ENCODE assay signal across 1 cellular context in the genomic region with DNA sequence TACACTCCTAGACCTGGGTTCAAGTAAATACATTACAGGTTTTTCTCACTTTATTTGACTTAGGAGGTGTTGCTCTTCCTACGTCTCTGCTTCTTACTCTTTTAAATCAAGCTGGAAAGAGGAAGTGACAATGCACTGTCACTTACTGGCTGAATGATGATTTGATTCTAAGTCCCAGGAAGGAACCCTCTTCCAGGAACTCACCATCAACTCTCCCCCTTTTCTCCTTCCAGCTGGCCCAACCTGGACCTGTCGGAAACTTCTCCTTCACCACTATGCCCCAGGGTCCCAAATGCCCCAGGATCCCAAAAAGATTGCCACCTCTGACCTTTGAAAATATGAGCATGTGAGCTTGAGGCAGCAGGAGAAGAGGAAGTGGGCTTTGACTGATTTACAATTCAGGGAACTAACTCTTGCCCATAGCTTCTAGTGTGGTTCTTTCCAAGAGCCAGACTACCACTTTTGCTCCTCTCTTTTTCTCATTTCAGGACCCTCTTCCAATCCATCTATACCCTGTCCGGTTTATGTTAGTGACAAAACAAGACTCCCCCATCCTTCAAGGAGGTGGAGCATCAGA.
TF ChIP-seq lines count a peak whose summit lies in the region.

No MANE protein-coding gene starts in this region.

TF ChIP-seq in GM23338, 12 proteins besides CTCF, POLR2A, EP300 and RAD21:
- TF ChIP-seq, protein P1, sequence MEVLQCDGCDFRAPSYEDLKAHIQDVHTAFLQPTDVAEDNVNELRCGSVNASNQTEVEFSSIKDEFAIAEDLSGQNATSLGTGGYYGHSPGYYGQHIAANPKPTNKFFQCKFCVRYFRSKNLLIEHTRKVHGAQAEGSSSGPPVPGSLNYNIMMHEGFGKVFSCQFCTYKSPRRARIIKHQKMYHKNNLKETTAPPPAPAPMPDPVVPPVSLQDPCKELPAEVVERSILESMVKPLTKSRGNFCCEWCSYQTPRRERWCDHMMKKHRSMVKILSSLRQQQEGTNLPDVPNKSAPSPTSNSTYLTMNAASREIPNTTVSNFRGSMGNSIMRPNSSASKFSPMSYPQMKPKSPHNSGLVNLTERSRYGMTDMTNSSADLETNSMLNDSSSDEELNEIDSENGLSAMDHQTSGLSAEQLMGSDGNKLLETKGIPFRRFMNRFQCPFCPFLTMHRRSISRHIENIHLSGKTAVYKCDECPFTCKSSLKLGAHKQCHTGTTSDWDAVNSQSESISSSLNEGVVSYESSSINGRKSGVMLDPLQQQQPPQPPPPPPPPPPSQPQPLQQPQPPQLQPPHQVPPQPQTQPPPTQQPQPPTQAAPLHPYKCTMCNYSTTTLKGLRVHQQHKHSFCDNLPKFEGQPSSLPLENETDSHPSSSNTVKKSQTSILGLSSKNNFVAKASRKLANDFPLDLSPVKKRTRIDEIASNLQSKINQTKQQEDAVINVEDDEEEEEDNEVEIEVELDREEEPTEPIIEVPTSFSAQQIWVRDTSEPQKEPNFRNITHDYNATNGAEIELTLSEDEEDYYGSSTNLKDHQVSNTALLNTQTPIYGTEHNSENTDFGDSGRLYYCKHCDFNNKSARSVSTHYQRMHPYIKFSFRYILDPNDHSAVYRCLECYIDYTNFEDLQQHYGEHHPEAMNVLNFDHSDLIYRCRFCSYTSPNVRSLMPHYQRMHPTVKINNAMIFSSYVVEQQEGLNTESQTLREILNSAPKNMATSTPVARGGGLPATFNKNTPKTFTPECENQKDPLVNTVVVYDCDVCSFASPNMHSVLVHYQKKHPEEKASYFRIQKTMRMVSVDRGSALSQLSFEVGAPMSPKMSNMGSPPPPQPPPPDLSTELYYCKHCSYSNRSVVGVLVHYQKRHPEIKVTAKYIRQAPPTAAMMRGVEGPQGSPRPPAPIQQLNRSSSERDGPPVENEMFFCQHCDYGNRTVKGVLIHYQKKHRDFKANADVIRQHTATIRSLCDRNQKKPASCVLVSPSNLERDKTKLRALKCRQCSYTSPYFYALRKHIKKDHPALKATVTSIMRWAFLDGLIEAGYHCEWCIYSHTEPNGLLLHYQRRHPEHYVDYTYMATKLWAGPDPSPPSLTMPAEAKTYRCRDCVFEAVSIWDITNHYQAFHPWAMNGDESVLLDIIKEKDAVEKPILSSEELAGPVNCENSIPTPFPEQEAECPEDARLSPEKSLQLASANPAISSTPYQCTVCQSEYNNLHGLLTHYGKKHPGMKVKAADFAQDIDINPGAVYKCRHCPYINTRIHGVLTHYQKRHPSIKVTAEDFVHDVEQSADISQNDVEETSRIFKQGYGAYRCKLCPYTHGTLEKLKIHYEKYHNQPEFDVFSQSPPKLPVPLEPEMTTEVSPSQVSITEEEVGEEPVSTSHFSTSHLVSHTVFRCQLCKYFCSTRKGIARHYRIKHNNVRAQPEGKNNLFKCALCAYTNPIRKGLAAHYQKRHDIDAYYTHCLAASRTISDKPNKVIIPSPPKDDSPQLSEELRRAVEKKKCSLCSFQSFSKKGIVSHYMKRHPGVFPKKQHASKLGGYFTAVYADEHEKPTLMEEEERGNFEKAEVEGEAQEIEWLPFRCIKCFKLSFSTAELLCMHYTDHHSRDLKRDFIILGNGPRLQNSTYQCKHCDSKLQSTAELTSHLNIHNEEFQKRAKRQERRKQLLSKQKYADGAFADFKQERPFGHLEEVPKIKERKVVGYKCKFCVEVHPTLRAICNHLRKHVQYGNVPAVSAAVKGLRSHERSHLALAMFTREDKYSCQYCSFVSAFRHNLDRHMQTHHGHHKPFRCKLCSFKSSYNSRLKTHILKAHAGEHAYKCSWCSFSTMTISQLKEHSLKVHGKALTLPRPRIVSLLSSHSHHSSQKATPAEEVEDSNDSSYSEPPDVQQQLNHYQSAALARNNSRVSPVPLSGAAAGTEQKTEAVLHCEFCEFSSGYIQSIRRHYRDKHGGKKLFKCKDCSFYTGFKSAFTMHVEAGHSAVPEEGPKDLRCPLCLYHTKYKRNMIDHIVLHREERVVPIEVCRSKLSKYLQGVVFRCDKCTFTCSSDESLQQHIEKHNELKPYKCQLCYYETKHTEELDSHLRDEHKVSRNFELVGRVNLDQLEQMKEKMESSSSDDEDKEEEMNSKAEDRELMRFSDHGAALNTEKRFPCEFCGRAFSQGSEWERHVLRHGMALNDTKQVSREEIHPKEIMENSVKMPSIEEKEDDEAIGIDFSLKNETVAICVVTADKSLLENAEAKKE (CRISPR knock-in tag; IDR thresholded peaks at IDR 0.05): no peak
- TF ChIP-seq ZNF331 (CRISPR knock-in tag; IDR thresholded peaks at IDR 0.05; ENCODE audit: low read depth) (no peak), POLR2AphosphoS5 (IDR thresholded peaks at IDR 0.05; ENCODE audit: low read depth) (no peak), STAT1 (IDR thresholded peaks at IDR 0.05; ENCODE audit: unreplicated experiment) (no peak), NANOG (IDR thresholded peaks at IDR 0.05; ENCODE audit: borderline replicate concordance) (no peak), EZH2phosphoT487 (IDR thresholded peaks at IDR 0.05; ENCODE audit: unreplicated experiment) (no peak), EZH2 (IDR thresholded peaks at IDR 0.05; ENCODE audit: low read depth, unreplicated experiment) (no peak), ZNF114 (CRISPR knock-in tag; IDR thresholded peaks at IDR 0.05) (no peak), JUNB (IDR thresholded peaks at IDR 0.05; ENCODE audit: unreplicated experiment) (no peak), CREB1 (CRISPR knock-in tag; IDR thresholded peaks at IDR 0.05; ENCODE audit: low read depth) (no peak), REST (IDR thresholded peaks at IDR 0.05; ENCODE audit: unreplicated experiment) (no peak)
- TF ChIP-seq, protein P2, sequence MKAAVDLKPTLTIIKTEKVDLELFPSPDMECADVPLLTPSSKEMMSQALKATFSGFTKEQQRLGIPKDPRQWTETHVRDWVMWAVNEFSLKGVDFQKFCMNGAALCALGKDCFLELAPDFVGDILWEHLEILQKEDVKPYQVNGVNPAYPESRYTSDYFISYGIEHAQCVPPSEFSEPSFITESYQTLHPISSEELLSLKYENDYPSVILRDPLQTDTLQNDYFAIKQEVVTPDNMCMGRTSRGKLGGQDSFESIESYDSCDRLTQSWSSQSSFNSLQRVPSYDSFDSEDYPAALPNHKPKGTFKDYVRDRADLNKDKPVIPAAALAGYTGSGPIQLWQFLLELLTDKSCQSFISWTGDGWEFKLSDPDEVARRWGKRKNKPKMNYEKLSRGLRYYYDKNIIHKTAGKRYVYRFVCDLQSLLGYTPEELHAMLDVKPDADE (IDR thresholded peaks at IDR 0.05): no peak
